20 cellular contexts compared by ENCODE assay signal in the genomic region with DNA sequence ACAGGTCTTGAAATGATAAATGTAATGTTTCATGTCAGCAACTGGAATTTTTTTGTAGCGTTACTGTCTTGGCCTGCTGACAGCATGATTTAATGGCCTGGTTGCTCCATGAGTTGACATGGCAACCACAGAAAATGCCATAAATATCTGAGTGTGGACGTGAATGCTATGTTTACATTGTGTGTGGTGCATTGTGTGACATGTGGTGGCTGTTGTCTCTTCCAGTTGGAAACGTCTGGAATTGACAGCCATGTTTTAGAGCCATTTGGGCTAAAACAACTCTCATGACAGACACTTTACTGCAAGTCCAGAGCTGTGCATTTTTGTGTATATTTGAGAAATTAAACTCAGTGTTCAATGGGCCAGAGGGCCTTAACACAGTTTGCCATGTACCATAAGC.
DNase-seq lines count a peak whose midpoint lies in the region; ATAC-seq, FAIRE-seq and TF ChIP-seq lines count a peak whose summit lies in the region.
"Had no signal": no experiment of that assay in that cellular context is flagged by ENCODE, and none has a peak within 500 bp of the region (broad histone marks: within the 10 kb centered on the region; RNA-seq: fewer than 3 reads in every experiment).

No MANE protein-coding gene starts in this region.

- TF ChIP-seq CTCF in A549 (IDR thresholded peaks at IDR 0.05) (no peak), prostate gland (IDR thresholded peaks at IDR 0.05) (no peak)

- ATAC-seq in A549: no peak
- ATAC-seq in GM21529 (IDR thresholded peaks at IDR 0.05; ENCODE audit: unreplicated experiment): no peak
- no peak for ATAC-seq in GM19324 (IDR thresholded peaks at IDR 0.05; ENCODE audit: low FRiP score, unreplicated experiment)
- ATAC-seq: left lung had no signal

- WGBS in A549 (ENCODE audit: missing lambda C conversion rate): 15% methylated on average over 3 of the region's 3 CpGs
- WGBS in prostate gland: 10% methylated on average over 3 of the region's 3 CpGs

- H3K4me3 ChIP-seq in A549 (no peak overlapping the region), prostate gland (no peak overlapping the region)
- H3K4me3 ChIP-seq: left lung had no signal

- H3K36me3 ChIP-seq in prostate gland: no peaks in the 10 kb centered on the region
- H3K36me3 ChIP-seq: left lung had no signal

- POLR2A ChIA-PET in A549 (lab: Yijun Ruan, JAX): interaction anchor here (1.4 to 1.5 kb wide), 2 partner anchors 11 kb away, joined by 3 to 5 read pairs; no protein-coding TSS in a partner anchor

- no peak for TF ChIP-seq EP300 in A549 (IDR thresholded peaks at IDR 0.05)

- peak in 1 of 2 experiments; percentile 86 for DNase-seq in A549 (ENCODE audit: low read depth in 1 of 2, low spot score in 1 of 2)
- peak; percentile 22 for DNase-seq in HuH-7.5 (ENCODE audit: low spot score)
- DNase-seq in OCI-M1 (lab: John Stamatoyannopoulos, UW): peak; percentile 54
- DNase-seq in glomerular visceral epithelial cell (ENCODE audit: extremely low spot score): peak; percentile 78
- DNase-seq in globus pallidus (ENCODE audit: low spot score): no peak
- no peak for DNase-seq in prostate gland (ENCODE audit: low spot score)
- DNase-seq: activated CD4-positive, CD25-positive, alpha-beta regulatory T cell treated with anti-CD3 and anti-CD28 coated beads, Interleukin-2, amount 50 U/mL, for 72 hours; activated naive CD4-positive, alpha-beta T cell; dermis blood vessel endothelial cell; hypothalamus; KG1; left lung; NCI-H1436 treated with DMSO at 0.1 percent for 48 hours; NCI-H510A; stimulated activated naive CD4-positive, alpha-beta T cell; T-helper 2 cell had no signal

- H3K4me1 ChIP-seq in A549: peaks cover 53% of the 10 kb centered on the region
- H3K4me1 ChIP-seq in prostate gland (replicated peaks): no peaks in the 10 kb centered on the region
- H3K4me1 ChIP-seq: parathyroid adenoma had no signal

- TF ChIP-seq RAD21 in A549 (conservative IDR thresholded peaks at IDR 0.05 in 1 of 2, IDR thresholded peaks at IDR 0.05 in 1 of 2): no peak

- H3K4me2 ChIP-seq in A549: peak overlapping the region; percentile 80; the same call in 2 of the 3 replicates

- FAIRE-seq in A549 (lab: Jason Lieb, UNC): peak; percentile 90

- intact Hi-C loops in prostate gland (cut with DNase I): no loop called here

- CTCF ChIA-PET in A549 (lab: Yijun Ruan, JAX): interaction anchor here (1.4 to 7.3 kb wide), 6 partner anchors 8 to 269 kb away, joined by 3 to 47 read pairs (median 12); no protein-coding TSS in a partner anchor

- no peak for TF ChIP-seq POLR2A in A549 (IDR thresholded peaks at IDR 0.05; ENCODE audit: low read length)
- no peak for TF ChIP-seq POLR2A in prostate gland (IDR thresholded peaks at IDR 0.05)

- peaks cover 13% of the 10 kb centered on the region; the same call in 2 of the 3 replicates for H3K9me3 ChIP-seq in A549
- no peaks in the 10 kb centered on the region for H3K9me3 ChIP-seq in prostate gland
- H3K9me3 ChIP-seq: Caco-2, left lung had no signal

- H3K27me3 ChIP-seq in prostate gland (replicated peaks; ENCODE audit: insufficient read depth): no peaks in the 10 kb centered on the region
- H3K27me3 ChIP-seq: left lung had no signal

- H3K27ac ChIP-seq in A549: peak overlapping the region; percentile 97 to 98
- no peak overlapping the region for H3K27ac ChIP-seq in prostate gland
- H3K27ac ChIP-seq: left lung, parathyroid adenoma had no signal

TF ChIP-seq in A549, 52 proteins besides CTCF, POLR2A, EP300 and RAD21 (continues in another document):
- no peak for TF ChIP-seq JUNB (IDR thresholded peaks at IDR 0.05)
- TF ChIP-seq TP53 (CRISPR knock-in tag; IDR thresholded peaks at IDR 0.05): no peak
- TF ChIP-seq EHF (CRISPR knock-in tag; IDR thresholded peaks at IDR 0.05): peak; percentile 66
- 0 out of 2 replicates have a peak, but pooled peaks have one; percentile 10 for TF ChIP-seq FOSB (CRISPR knock-in tag; IDR thresholded peaks at IDR 0.05)
- no peak for TF ChIP-seq RARB (CRISPR knock-in tag; IDR thresholded peaks at IDR 0.05)
- TF ChIP-seq, protein P1, sequence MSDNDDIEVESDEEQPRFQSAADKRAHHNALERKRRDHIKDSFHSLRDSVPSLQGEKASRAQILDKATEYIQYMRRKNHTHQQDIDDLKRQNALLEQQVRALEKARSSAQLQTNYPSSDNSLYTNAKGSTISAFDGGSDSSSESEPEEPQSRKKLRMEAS (IDR thresholded peaks at IDR 0.05): peak; percentile 79
- peak; percentile 2 for TF ChIP-seq MAFK (IDR thresholded peaks at IDR 0.05; ENCODE audit: partially characterized antibody)
- no peak for TF ChIP-seq ZSCAN20 (CRISPR knock-in tag; IDR thresholded peaks at IDR 0.05)
- no peak for TF ChIP-seq CBX2 (IDR thresholded peaks at IDR 0.05; ENCODE audit: borderline replicate concordance, low read depth)
- TF ChIP-seq, protein P2, sequence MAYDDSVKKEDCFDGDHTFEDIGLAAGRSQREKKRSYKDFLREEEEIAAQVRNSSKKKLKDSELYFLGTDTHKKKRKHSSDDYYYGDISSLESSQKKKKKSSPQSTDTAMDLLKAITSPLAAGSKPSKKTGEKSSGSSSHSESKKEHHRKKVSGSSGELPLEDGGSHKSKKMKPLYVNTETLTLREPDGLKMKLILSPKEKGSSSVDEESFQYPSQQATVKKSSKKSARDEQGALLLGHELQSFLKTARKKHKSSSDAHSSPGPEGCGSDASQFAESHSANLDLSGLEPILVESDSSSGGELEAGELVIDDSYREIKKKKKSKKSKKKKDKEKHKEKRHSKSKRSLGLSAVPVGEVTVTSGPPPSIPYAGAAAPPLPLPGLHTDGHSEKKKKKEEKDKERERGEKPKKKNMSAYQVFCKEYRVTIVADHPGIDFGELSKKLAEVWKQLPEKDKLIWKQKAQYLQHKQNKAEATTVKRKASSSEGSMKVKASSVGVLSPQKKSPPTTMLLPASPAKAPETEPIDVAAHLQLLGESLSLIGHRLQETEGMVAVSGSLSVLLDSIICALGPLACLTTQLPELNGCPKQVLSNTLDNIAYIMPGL (CRISPR knock-in tag; IDR thresholded peaks at IDR 0.05; ENCODE audit: borderline replicate concordance): no peak
- TF ChIP-seq, protein P3, sequence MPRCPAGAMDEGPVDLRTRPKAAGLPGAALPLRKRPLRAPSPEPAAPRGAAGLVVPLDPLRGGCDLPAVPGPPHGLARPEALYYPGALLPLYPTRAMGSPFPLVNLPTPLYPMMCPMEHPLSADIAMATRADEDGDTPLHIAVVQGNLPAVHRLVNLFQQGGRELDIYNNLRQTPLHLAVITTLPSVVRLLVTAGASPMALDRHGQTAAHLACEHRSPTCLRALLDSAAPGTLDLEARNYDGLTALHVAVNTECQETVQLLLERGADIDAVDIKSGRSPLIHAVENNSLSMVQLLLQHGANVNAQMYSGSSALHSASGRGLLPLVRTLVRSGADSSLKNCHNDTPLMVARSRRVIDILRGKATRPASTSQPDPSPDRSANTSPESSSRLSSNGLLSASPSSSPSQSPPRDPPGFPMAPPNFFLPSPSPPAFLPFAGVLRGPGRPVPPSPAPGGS (IDR thresholded peaks at IDR 0.05): no peak
- no peak for TF ChIP-seq KDM5A (IDR thresholded peaks at IDR 0.05)
- TF ChIP-seq, protein P4, sequence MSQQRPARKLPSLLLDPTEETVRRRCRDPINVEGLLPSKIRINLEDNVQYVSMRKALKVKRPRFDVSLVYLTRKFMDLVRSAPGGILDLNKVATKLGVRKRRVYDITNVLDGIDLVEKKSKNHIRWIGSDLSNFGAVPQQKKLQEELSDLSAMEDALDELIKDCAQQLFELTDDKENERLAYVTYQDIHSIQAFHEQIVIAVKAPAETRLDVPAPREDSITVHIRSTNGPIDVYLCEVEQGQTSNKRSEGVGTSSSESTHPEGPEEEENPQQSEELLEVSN (IDR thresholded peaks at IDR 0.05; ENCODE audit: borderline replicate concordance, low read depth): no peak
- no peak for TF ChIP-seq ZNF302 (CRISPR knock-in tag; IDR thresholded peaks at IDR 0.05)
- TF ChIP-seq FOXS1 (CRISPR knock-in tag; IDR thresholded peaks at IDR 0.05): peak; percentile 57
- no peak for TF ChIP-seq CHD4 (IDR thresholded peaks at IDR 0.05; ENCODE audit: borderline replicate concordance)
- no peak for TF ChIP-seq RNF2 (IDR thresholded peaks at IDR 0.05; ENCODE audit: borderline replicate concordance, low read depth)
- TF ChIP-seq, protein P5, sequence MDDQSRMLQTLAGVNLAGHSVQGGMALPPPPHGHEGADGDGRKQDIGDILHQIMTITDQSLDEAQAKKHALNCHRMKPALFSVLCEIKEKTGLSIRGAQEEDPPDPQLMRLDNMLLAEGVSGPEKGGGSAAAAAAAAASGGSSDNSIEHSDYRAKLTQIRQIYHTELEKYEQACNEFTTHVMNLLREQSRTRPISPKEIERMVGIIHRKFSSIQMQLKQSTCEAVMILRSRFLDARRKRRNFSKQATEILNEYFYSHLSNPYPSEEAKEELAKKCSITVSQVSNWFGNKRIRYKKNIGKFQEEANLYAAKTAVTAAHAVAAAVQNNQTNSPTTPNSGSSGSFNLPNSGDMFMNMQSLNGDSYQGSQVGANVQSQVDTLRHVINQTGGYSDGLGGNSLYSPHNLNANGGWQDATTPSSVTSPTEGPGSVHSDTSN (IDR thresholded peaks at IDR 0.05): no peak
- TF ChIP-seq CBX8 (IDR thresholded peaks at IDR 0.05): no peak
- peak in 1 of 2 experiments; percentile 56; a peak in 2 of 4 replicates for TF ChIP-seq CEBPB (IDR thresholded peaks at IDR 0.05)
- no peak for TF ChIP-seq ESRRA (IDR thresholded peaks at IDR 0.05; ENCODE audit: borderline replicate concordance, low read length)

Comparison
In these comparisons a context has a peak if more than half of its experiments do, and no peak if none do; other contexts are left out.
1. DNase-seq: peak in HuH-7.5 (single experiment), OCI-M1 (single experiment) and glomerular visceral epithelial cell (single experiment); none in globus pallidus (single experiment) and prostate gland (single experiment).
2. H3K27ac ChIP-seq: peak in A549 (2 of 2); none in prostate gland (0 of 2).